In the genomic region with DNA sequence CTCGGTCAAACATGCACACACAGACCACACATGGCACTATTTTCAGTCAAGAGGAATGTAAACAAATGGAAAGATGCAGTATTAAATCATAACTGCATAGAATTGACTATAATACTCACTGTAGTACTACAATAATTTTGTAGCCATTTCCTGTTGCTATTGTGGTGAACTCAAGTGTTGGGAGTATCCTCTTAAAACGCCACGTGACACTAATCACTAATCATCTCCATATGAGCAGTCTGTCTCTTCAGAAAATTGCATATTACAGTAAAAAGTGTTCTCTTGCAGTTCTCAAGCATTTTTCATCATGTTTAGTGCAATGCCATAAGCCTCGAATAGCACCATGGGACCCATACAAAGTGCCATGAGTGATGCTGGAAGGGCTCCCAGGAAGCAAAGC, we compare ENCODE assay signal across 18 cellular contexts.
"Had no signal": no experiment of that assay in that cellular context is flagged by ENCODE, and none has a peak within 500 bp of the region (broad histone marks: within the 10 kb centered on the region; RNA-seq: fewer than 3 reads in every experiment).

No MANE protein-coding gene starts in this region.

- H3K4me3 ChIP-seq: adrenal gland, esophagus squamous epithelium, neural progenitor cell, tibial artery had no signal

- DNase-seq: activated CD4-positive, alpha-beta T cell treated with anti-CD3 and anti-CD28 coated beads, Interleukin-2, amount 50 U/mL, for 4 hours; activated gamma-delta T cell; adrenal gland; dermis blood vessel endothelial cell; effector memory CD4-positive, alpha-beta T cell; esophagus squamous epithelium; left ventricle myocardium superior; naive thymus-derived CD4-positive, alpha-beta T cell; stimulated activated CD4-positive, alpha-beta T cell treated with anti-CD3 and anti-CD28 coated beads, Interleukin-12 subunit alpha, Interleukin-12 subunit beta, amount 100 ng/mL, for 4 hours; stimulated activated CD4-positive, alpha-beta T cell treated with anti-CD3 and anti-CD28 coated beads, Interleukin-1b, Interleukin-23, amount 100 ng/mL, for 48 hours; stimulated activated CD8-positive, alpha-beta memory T cell treated with anti-CD3 and anti-CD28 coated beads, Interleukin-4, amount 100 ng/mL, for 48 hours; stimulated activated naive CD4-positive, alpha-beta T cell treated with Interleukin-2 at 50 U/mL for 16 hours; tibial artery; WERI-Rb-1 had no signal

- ATAC-seq: left ventricle myocardium superior; naive thymus-derived CD4-positive, alpha-beta T cell had no signal

- H3K4me3 Mint-ChIP-seq: activated naive CD4-positive, alpha-beta T cell treated with anti-CD3 and anti-CD28 coated beads, Interleukin-2, amount 50 U/mL, for 24 hours; memory B cell; naive thymus-derived CD4-positive, alpha-beta T cell; neural progenitor cell had no signal

- H3K27me3 Mint-ChIP-seq: activated naive CD4-positive, alpha-beta T cell treated with anti-CD3 and anti-CD28 coated beads, Interleukin-2, amount 50 U/mL, for 24 hours; memory B cell; naive thymus-derived CD4-positive, alpha-beta T cell; progenitor cell of endocrine pancreas had no signal

- H3K4me1 Mint-ChIP-seq: activated naive CD4-positive, alpha-beta T cell treated with anti-CD3 and anti-CD28 coated beads, Interleukin-2, amount 50 U/mL, for 24 hours; memory B cell; naive thymus-derived CD4-positive, alpha-beta T cell; neural progenitor cell had no signal

- H3K27ac Mint-ChIP-seq: activated naive CD4-positive, alpha-beta T cell treated with anti-CD3 and anti-CD28 coated beads, Interleukin-2, amount 50 U/mL, for 24 hours; memory B cell; naive thymus-derived CD4-positive, alpha-beta T cell; neural progenitor cell; progenitor cell of endocrine pancreas had no signal

- H3K36me3 Mint-ChIP-seq: activated naive CD4-positive, alpha-beta T cell treated with anti-CD3 and anti-CD28 coated beads, Interleukin-2, amount 50 U/mL, for 24 hours; memory B cell; naive thymus-derived CD4-positive, alpha-beta T cell; neural progenitor cell had no signal
